12 cellular contexts compared by ENCODE assay signal in the genomic region with DNA sequence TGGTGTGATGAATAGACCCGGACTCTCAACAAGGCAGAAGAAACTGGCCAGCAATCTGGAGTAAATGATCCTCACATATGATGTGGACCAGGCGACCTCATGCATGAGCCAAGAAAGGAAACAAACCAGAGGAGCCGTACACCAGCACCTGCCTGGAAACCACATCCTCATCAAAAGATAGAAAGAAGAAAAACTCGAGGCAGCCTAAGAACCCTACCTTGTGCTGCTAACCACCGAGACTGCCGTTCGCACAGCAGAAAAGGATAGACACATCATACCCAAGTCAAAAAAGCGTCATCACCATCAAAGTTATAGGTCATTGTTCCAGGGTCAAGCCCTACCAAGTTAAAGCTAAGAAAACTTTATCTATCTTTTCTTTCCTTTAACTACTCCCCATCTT.
A peak's percentile ranks its signal among the peaks of the same experiment; 100 is the strongest.
DNase-seq lines count a peak whose midpoint lies in the region; ATAC-seq, FAIRE-seq and TF ChIP-seq lines count a peak whose summit lies in the region.
"Had no signal": no experiment of that assay in that cellular context is flagged by ENCODE, and none has a peak within 500 bp of the region (broad histone marks: within the 10 kb centered on the region; RNA-seq: fewer than 3 reads in every experiment).

No MANE protein-coding gene starts in this region.

- H3K9ac ChIP-seq in HepG2 (ENCODE audit: insufficient read depth, low read depth, low read length) = no peak overlapping the region

- WGBS in HepG2 (ENCODE audit: low lambda C conversion rate) = 70% methylated on average over 8 of the region's 8 CpGs

- no peak for TF ChIP-seq EP300 in HepG2 (IDR thresholded peaks at IDR 0.05; ENCODE audit: low read depth in 2 of 2, low read length in 2 of 2)
- no peak for TF ChIP-seq EP300 in HepG2 (CRISPR knock-in tag; IDR thresholded peaks at IDR 0.05; ENCODE audit: borderline replicate concordance)

- H3K9me3 ChIP-seq in KOPT-K1 (ENCODE audit: insufficient read depth, low read length, poor library complexity, severe bottlenecking) (no peaks in the 10 kb centered on the region), HepG2 (ENCODE audit: low read length) (no peaks in the 10 kb centered on the region)
- H3K9me3 ChIP-seq: left ventricle myocardium inferior had no signal

- H3K4me2 ChIP-seq in HepG2 (ENCODE audit: low read depth, low read length) = no peak overlapping the region

- H3K27me3 ChIP-seq in HepG2 (ENCODE audit: control insufficient read depth in 1 of 2, insufficient read depth in 2 of 2, low read length in 2 of 2) = no peaks in the 10 kb centered on the region; a peak in 1 of 5 replicates

- H4K20me1 ChIP-seq in HepG2 (ENCODE audit: insufficient read depth, low read length) = no peaks in the 10 kb centered on the region

- no peak for TF ChIP-seq CTCF in HepG2 (CRISPR knock-in tag; IDR thresholded peaks at IDR 0.05)
- no peak for TF ChIP-seq CTCF in GM13977 (IDR thresholded peaks at IDR 0.05; ENCODE audit: extremely low read depth, insufficient read depth, missing control alignments)

- TF ChIP-seq POLR2A in HepG2 (IDR thresholded peaks at IDR 0.05; ENCODE audit: insufficient read depth in 1 of 2, low read depth in 2 of 2, low read length in 2 of 2) = no peak

- intact Hi-C loops in HepG2 (cut with micrococcal nuclease; ENCODE audit: unreplicated experiment) = no loop called here

- no peak for TF ChIP-seq RAD21 in HepG2 (CRISPR knock-in tag; IDR thresholded peaks at IDR 0.05)

- no peak overlapping the region for H3K4me3 ChIP-seq in HepG2 (replicated peaks in 1 of 3; ENCODE audit: insufficient read depth in 1 of 3, low read depth in 2 of 3, low read length in 3 of 3)
- H3K4me3 ChIP-seq: left ventricle myocardium inferior had no signal

- in situ Hi-C loops in HepG2 (cut with HindIII; ENCODE audit: extremely low pct_ligation_motif_present, low pct_unique_long_range_greater_than_20kb) = no loop called here
- in situ Hi-C loops in GM13977 (cut with MboI; ENCODE audit: low pct_unique_long_range_greater_than_20kb, low sequenced_read_pairs, unreplicated experiment) = no loop called here

- H3K36me3 ChIP-seq in KOPT-K1 (ENCODE audit: insufficient read depth, low read length) = no peaks in the 10 kb centered on the region
- no peaks in the 10 kb centered on the region for H3K36me3 ChIP-seq in HepG2 (replicated peaks in 1 of 2; ENCODE audit: control insufficient read depth in 1 of 2, insufficient read depth in 2 of 2, low read length in 2 of 2)
- H3K36me3 ChIP-seq: left ventricle myocardium inferior had no signal

- POLR2A ChIA-PET in HepG2 (lab: Yijun Ruan, JAX) = interaction anchor here (0.7 kb wide), 1 partner anchor 11 kb away, joined by 3 read pairs; no protein-coding TSS in a partner anchor

- CTCF ChIA-PET in HepG2 (lab: Yijun Ruan, JAX; ENCODE audit: low intra/inter-chr PET ratio, low total read pairs) = no interaction called here

- H2AFZ ChIP-seq in HepG2 (ENCODE audit: low read length) = no peak overlapping the region

- H3K4me1 ChIP-seq in HepG2 (ENCODE audit: insufficient read depth, low read length) = peaks cover 10% of the 10 kb centered on the region; the same call in 1 of the 2 replicates
- H3K4me1 ChIP-seq: left ventricle myocardium inferior had no signal

- no TSS peak for BruUV-seq in HepG2 (replicated peaks; lab: Mats Ljungman, UMichigan)

- peak; percentile 4 for DNase-seq in activated T-helper 1 cell treated with Interleukin-2 at 50 U/mL for 16 hours (ENCODE audit: low read depth)
- peak; percentile 3 to 38 (median 11) for DNase-seq in stimulated activated CD4-positive, alpha-beta T cell treated with anti-CD3 and anti-CD28 coated beads, TNF-alpha, amount 100 ng/mL, for 24 hours (ENCODE audit: low read depth in 3 of 3)
- no peak for DNase-seq in UCSD-AML1 (lab: John Stamatoyannopoulos, UW; ENCODE audit: unreplicated experiment)
- DNase-seq in NCI-H510A (lab: John Stamatoyannopoulos, UW) = no peak
- DNase-seq in HepG2 (ENCODE audit: low spot score) = no peak
- DNase-seq in GM13977 (ENCODE audit: low spot score) = no peak
- DNase-seq: left ventricle myocardium inferior, NCI-H2029 had no signal

- ATAC-seq in GM19438 (IDR thresholded peaks at IDR 0.05; ENCODE audit: low read depth, unreplicated experiment) (peak; percentile 73), HepG2 (no peak)

- H3K79me2 ChIP-seq in HepG2 (ENCODE audit: insufficient read depth, low read length) = no peaks in the 10 kb centered on the region

- H3K27ac ChIP-seq in KOPT-K1 (ENCODE audit: low read depth, low read length, poor library complexity, severe bottlenecking) (peak overlapping the region; percentile 35), HepG2 (ENCODE audit: extremely low read length, insufficient read depth, low read length) (no peak overlapping the region)
- H3K27ac ChIP-seq: left ventricle myocardium inferior had no signal

- FAIRE-seq in HepG2 (lab: Jason Lieb, UNC) = no peak
- FAIRE-seq: endometrium, TTC549 had no signal

TF ChIP-seq in HepG2, 621 proteins besides CTCF, POLR2A, EP300 and RAD21:
- no peak for TF ChIP-seq GMEB1 (CRISPR knock-in tag; IDR thresholded peaks at IDR 0.05; ENCODE audit: borderline replicate concordance)
- TF ChIP-seq TCF7L2 (IDR thresholded peaks at IDR 0.05; ENCODE audit: low read depth, low read length) = no peak
- no peak for TF ChIP-seq ZNF652 (CRISPR knock-in tag; IDR thresholded peaks at IDR 0.05; ENCODE audit: borderline replicate concordance, low read depth)
- no peak for TF ChIP-seq ZFAT (CRISPR knock-in tag; conservative IDR thresholded peaks at IDR 0.05)
- no peak for TF ChIP-seq ZNF138 (CRISPR knock-in tag; IDR thresholded peaks at IDR 0.05; ENCODE audit: low read depth)
- no peak for TF ChIP-seq NR2C2 (CRISPR knock-in tag; IDR thresholded peaks at IDR 0.05; ENCODE audit: borderline replicate concordance)
- TF ChIP-seq FOXJ3 (CRISPR knock-in tag; IDR thresholded peaks at IDR 0.05; ENCODE audit: borderline replicate concordance) = no peak
- TF ChIP-seq REXO4 (CRISPR knock-in tag; IDR thresholded peaks at IDR 0.05; ENCODE audit: borderline replicate concordance) = no peak
- TF ChIP-seq HNF4G (IDR thresholded peaks at IDR 0.05; ENCODE audit: borderline replicate concordance, low read depth, low read length) = no peak
- no peak for TF ChIP-seq HNF4G (CRISPR knock-in tag; IDR thresholded peaks at IDR 0.05; ENCODE audit: borderline replicate concordance, low read depth)
- TF ChIP-seq HNF4A (CRISPR knock-in tag; IDR thresholded peaks at IDR 0.05) = no peak
- no peak for TF ChIP-seq ZNF850 (CRISPR knock-in tag; conservative IDR thresholded peaks at IDR 0.05)
- no peak for TF ChIP-seq ZHX1 (CRISPR knock-in tag; IDR thresholded peaks at IDR 0.05; ENCODE audit: low read depth)
- TF ChIP-seq ZNF883 (CRISPR knock-in tag; IDR thresholded peaks at IDR 0.05; ENCODE audit: not compliant biosample characterization) = no peak
- no peak for TF ChIP-seq ZNF629 (CRISPR knock-in tag; conservative IDR thresholded peaks at IDR 0.05)
- no peak for TF ChIP-seq ZSCAN30 (CRISPR knock-in tag; IDR thresholded peaks at IDR 0.05)
- TF ChIP-seq NR2F1 (CRISPR knock-in tag; IDR thresholded peaks at IDR 0.05) = no peak

Comparison
In these comparisons a context has a peak if more than half of its experiments do, and no peak if none do; other contexts are left out.
1. DNase-seq: peak in activated T-helper 1 cell treated with Interleukin-2 at 50 U/mL for 16 hours (single experiment) and stimulated activated CD4-positive, alpha-beta T cell treated with anti-CD3 and anti-CD28 coated beads, TNF-alpha, amount 100 ng/mL, for 24 hours (3 of 3); none in UCSD-AML1 (single experiment), NCI-H510A (single experiment), HepG2 (single experiment) and GM13977 (single experiment).